Comparison of ENCODE assay signal across 21 cellular contexts in the genomic region with DNA sequence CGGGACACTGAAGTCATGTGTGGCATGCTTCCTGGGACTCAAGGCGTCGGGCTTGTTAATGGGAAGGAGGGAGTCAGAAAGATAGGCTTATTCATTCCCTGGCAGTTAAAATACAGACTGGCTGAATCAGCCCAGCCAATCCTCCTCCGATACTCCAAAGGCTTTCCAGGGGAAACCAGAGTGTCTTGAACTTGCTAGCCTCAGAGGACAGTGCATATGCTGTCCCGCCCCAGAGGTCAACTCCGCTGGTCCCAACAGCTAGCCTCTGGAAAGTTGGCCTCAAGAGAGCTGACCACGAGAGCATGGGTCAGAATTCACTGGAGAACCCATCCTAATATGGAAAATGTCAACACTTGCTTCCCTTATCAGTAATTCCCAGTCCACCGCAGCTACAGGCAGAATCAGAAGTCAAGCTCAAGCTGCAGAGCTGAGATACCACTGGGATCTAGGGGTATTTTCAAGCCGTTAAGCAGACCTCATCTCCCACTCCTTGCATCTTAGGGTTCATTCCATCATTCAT. TPM values are rescaled to one million over a fixed set of nuclear protein-coding genes. Genes with fewer than 3 reads are reported as not detected.
A peak's percentile ranks its signal among the peaks of the same experiment; 100 is the strongest.
DNase-seq lines count a peak whose midpoint lies in the region; ATAC-seq and TF ChIP-seq lines count a peak whose summit lies in the region.
"Had no signal": no experiment of that assay in that cellular context is flagged by ENCODE, and none has a peak within 500 bp of the region (broad histone marks: within the 10 kb centered on the region; RNA-seq: fewer than 3 reads in every experiment).

No MANE protein-coding gene starts in this region.

- no peak for DNase-seq in activated B cell treated with CpG ODN at 0.5 μM for 24 hours
- DNase-seq in left ventricle myocardium inferior, result peak; percentile 67
- DNase-seq in neuronal stem cell (ENCODE audit: low spot score), result no peak
- DNase-seq in NCI-H226, result no peak
- DNase-seq in NCI-H1436 (lab: John Stamatoyannopoulos, UW), result no peak
- DNase-seq in stimulated activated naive CD4-positive, alpha-beta T cell (lab: John Stamatoyannopoulos, UW), result no peak
- DNase-seq: activated CD8-positive, alpha-beta memory T cell treated with anti-CD3 and anti-CD28 coated beads, Interleukin-2, amount 50 U/mL, for 4 hours; activated naive CD8-positive, alpha-beta T cell treated with anti-CD3 and anti-CD28 coated beads, Interleukin-2, amount 10 ng/mL, durations not matched to agents 7 days and 5 days; Calu3; caudate nucleus; effector memory CD4-positive, alpha-beta T cell; Kasumi-1; naive thymus-derived CD4-positive, alpha-beta T cell; NCI-H1436 treated with DMSO at 0.1 percent for 48 hours; NCI-H345; retina; SHP77 had no signal

- POLR2A ChIA-PET in activated B cell treated with CpG ODN at 0.5 μM for 24 hours (lab: Charles Lee), result interaction anchor here (0.6 to 1.2 kb wide), 4 partner anchors 12 to 1676 kb away, joined by 3 to 5 read pairs (median 3); no protein-coding TSS in a partner anchor

- H3K36me3 Mint-ChIP-seq in IgD-negative memory B cell, result peaks cover 16% of the 10 kb centered on the region
- H3K36me3 Mint-ChIP-seq in activated B cell treated with CpG ODN at 0.5 μM for 24 hours (ENCODE audit: low read depth), result peaks cover 17% of the 10 kb centered on the region

- H3K4me3 ChIP-seq in left ventricle myocardium inferior (no peak overlapping the region), neuronal stem cell (ENCODE audit: low read length in 2 of 2) (no peak overlapping the region)
- H3K4me3 ChIP-seq: thoracic aorta had no signal

- H3K4me3 Mint-ChIP-seq in IgD-negative memory B cell (peak overlapping the region in 1 of 4 donors; percentile 66), activated B cell treated with CpG ODN at 0.5 μM for 24 hours (no peak overlapping the region)
- H3K4me3 Mint-ChIP-seq: activated naive CD8-positive, alpha-beta T cell treated with anti-CD3 and anti-CD28 coated beads, Interleukin-2, amount 10 ng/mL, durations not matched to agents 7 days and 5 days had no signal

- H3K9me3 Mint-ChIP-seq in IgD-negative memory B cell (peaks cover 0 to 15% (median 2%) of the 10 kb centered on the region in 3 donors), activated B cell treated with CpG ODN at 0.5 μM for 24 hours (peaks cover 7% of the 10 kb centered on the region)

- H3K23ac ChIP-seq in neuronal stem cell (ENCODE audit: low read depth, low read length, poor library complexity), result no peak overlapping the region

- peak overlapping the region; percentile 15 for H3K18ac ChIP-seq in neuronal stem cell (ENCODE audit: low read length)

- H3K9ac ChIP-seq in neuronal stem cell (ENCODE audit: low read depth, low read length, poor library complexity), result no peak overlapping the region

- no peak overlapping the region for H2AK5ac ChIP-seq in neuronal stem cell (ENCODE audit: low read depth, low read length)

- no peaks in the 10 kb centered on the region for H3K79me1 ChIP-seq in neuronal stem cell (ENCODE audit: low read depth, low read length)

- no peaks in the 10 kb centered on the region for H3K36me3 ChIP-seq in left ventricle myocardium inferior
- H3K36me3 ChIP-seq in neuronal stem cell (replicated peaks in 1 of 2; ENCODE audit: control insufficient read depth in 2 of 2, insufficient read depth in 2 of 2, low read length in 2 of 2), result no peaks in the 10 kb centered on the region
- H3K36me3 ChIP-seq: thoracic aorta had no signal

- CTCF ChIA-PET in activated B cell treated with CpG ODN at 0.5 μM for 24 hours (lab: Charles Lee), result no interaction called here

- TF ChIP-seq CTCF in activated B cell treated with CpG ODN at 0.5 μM for 24 hours (IDR thresholded peaks at IDR 0.05) (no peak), left ventricle myocardium inferior (IDR thresholded peaks at IDR 0.05; ENCODE audit: borderline replicate concordance) (no peak)

- H4K91ac ChIP-seq in neuronal stem cell (ENCODE audit: low read depth, low read length, poor library complexity), result no peak overlapping the region

- no peak overlapping the region for H2AFZ ChIP-seq in neuronal stem cell (ENCODE audit: low read length)

- H3K14ac ChIP-seq in neuronal stem cell (ENCODE audit: low read length), result no peak overlapping the region

- intact Hi-C loops in activated B cell treated with CpG ODN at 0.5 μM for 24 hours (cut with micrococcal nuclease) (loop anchor here (5.0 kb wide), 1 partner anchor 53 kb away; no protein-coding TSS in a partner anchor), left ventricle myocardium inferior (cut with micrococcal nuclease) (no loop called here)

- WGBS in neuronal stem cell (ENCODE audit: extremely low coverage in 2 of 2, insufficient read length in 2 of 2, insufficient replicate concordance in 1 of 2), 2 donors, result no CpG with 5 or more reads among the region's 9 CpGs

- H3K4me1 ChIP-seq in left ventricle myocardium inferior (peaks cover 49% of the 10 kb centered on the region), neuronal stem cell (ENCODE audit: control insufficient read depth in 2 of 2, insufficient read depth in 1 of 2, low read depth in 1 of 2, low read length in 2 of 2) (peaks cover 2 to 21% of the 10 kb centered on the region in 2 donors)

- H3K4me1 Mint-ChIP-seq in IgD-negative memory B cell (peaks cover 34 to 48% (median 35%) of the 10 kb centered on the region in 3 donors), activated B cell treated with CpG ODN at 0.5 μM for 24 hours (peaks cover 53% of the 10 kb centered on the region)

- no peak overlapping the region for H2BK12ac ChIP-seq in neuronal stem cell (ENCODE audit: low read length)

- H4K8ac ChIP-seq in neuronal stem cell (ENCODE audit: low read depth, low read length), result no peak overlapping the region

- H3K27ac Mint-ChIP-seq in IgD-negative memory B cell, result peak overlapping the region; percentile 46 to 82 (median 66)
- H3K27ac Mint-ChIP-seq in activated B cell treated with CpG ODN at 0.5 μM for 24 hours, result peak overlapping the region; percentile 73
- H3K27ac Mint-ChIP-seq: activated naive CD8-positive, alpha-beta T cell treated with anti-CD3 and anti-CD28 coated beads, Interleukin-2, amount 10 ng/mL, durations not matched to agents 7 days and 5 days had no signal

- ATAC-seq in activated B cell treated with CpG ODN at 0.5 μM for 24 hours (ENCODE audit: low read depth) (no peak), GM18858 (IDR thresholded peaks at IDR 0.05; ENCODE audit: unreplicated experiment) (no peak)
- ATAC-seq: activated CD4-positive, CD25-positive, alpha-beta regulatory T cell treated with anti-CD3 and anti-CD28 coated beads, Interleukin-2, amount 50 U/mL, for 24 hours; naive thymus-derived CD4-positive, alpha-beta T cell had no signal

- H3K9me3 ChIP-seq in left ventricle myocardium inferior (replicated peaks) (no peaks in the 10 kb centered on the region), neuronal stem cell (replicated peaks in 1 of 2; ENCODE audit: control insufficient read depth in 2 of 2, insufficient read depth in 1 of 2, low read depth in 1 of 2, low read length in 2 of 2) (no peaks in the 10 kb centered on the region)
- H3K9me3 ChIP-seq: thoracic aorta had no signal

- H3K4ac ChIP-seq in neuronal stem cell (ENCODE audit: low read length), result no peak overlapping the region

- H3K27me3 Mint-ChIP-seq in IgD-negative memory B cell (no peaks in the 10 kb centered on the region), activated B cell treated with CpG ODN at 0.5 μM for 24 hours (no peaks in the 10 kb centered on the region)
- H3K27me3 Mint-ChIP-seq: activated naive CD8-positive, alpha-beta T cell treated with anti-CD3 and anti-CD28 coated beads, Interleukin-2, amount 10 ng/mL, durations not matched to agents 7 days and 5 days; naive thymus-derived CD4-positive, alpha-beta T cell had no signal

- no peaks in the 10 kb centered on the region for H3K27me3 ChIP-seq in left ventricle myocardium inferior (ENCODE audit: low read depth)
- H3K27me3 ChIP-seq in neuronal stem cell (ENCODE audit: control insufficient read depth in 3 of 3, insufficient read depth in 3 of 3, low read depth in 1 of 3, low read length in 3 of 3), result no peaks in the 10 kb centered on the region

- H2BK120ac ChIP-seq in neuronal stem cell (ENCODE audit: low read depth, low read length), result no peak overlapping the region

- no peak overlapping the region for H3K4me2 ChIP-seq in neuronal stem cell (ENCODE audit: insufficient read depth, low read length, poor library complexity, severe bottlenecking)

- no peak overlapping the region for H2BK15ac ChIP-seq in neuronal stem cell (ENCODE audit: low read length)

- H2BK5ac ChIP-seq in neuronal stem cell (ENCODE audit: low read length), result no peak overlapping the region

- H3K27ac ChIP-seq in left ventricle myocardium inferior (replicated peaks) (peak overlapping the region; percentile 64), neuronal stem cell (replicated peaks; ENCODE audit: low read length) (no peak overlapping the region)
- H3K27ac ChIP-seq: thoracic aorta had no signal

RNA-seq across cellular contexts. Expression of gene ELMO1, which starts 43.0 kb away (rescaled TPM):
- 86.5 TPM for polyA plus RNA-seq in IgD-negative memory B cell
- total RNA-seq in activated B cell treated with CpG ODN at 0.5 μM for 24 hours (108 and 132 TPM in 2 replicates), left ventricle myocardium inferior (10.0 TPM)
- 8.2 TPM for polyA plus RNA-seq in neuronal stem cell (2013, experiment 1 of 2)
- polyA plus RNA-seq in neuronal stem cell (2013, experiment 2 of 2), result 7.3 TPM
- total RNA-seq: Calu3 had no signal
